ENCODE assay signal across 23 cellular contexts in the genomic region with DNA sequence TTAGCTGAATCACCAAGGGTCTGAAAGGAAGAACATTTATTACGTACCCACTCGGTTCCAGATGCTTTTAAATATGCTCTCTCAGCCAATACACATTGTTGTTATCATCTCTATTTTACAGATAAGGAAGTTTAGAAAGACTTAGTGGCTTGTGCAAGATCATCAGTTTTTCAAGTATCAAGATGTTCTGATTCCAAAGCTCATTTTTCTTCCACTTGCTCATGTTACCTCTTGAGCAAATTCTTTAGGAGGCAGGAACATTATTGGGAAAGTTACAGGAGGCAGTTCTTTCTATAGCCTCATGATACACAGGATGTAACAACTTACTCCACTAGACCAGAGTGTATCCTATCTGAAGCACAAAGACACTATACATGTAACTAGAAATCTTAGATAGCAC.
A peak's percentile ranks its signal among the peaks of the same experiment; 100 is the strongest.
DNase-seq lines count a peak whose midpoint lies in the region; ATAC-seq and TF ChIP-seq lines count a peak whose summit lies in the region.
"Had no signal": no experiment of that assay in that cellular context is flagged by ENCODE, and none has a peak within 500 bp of the region (broad histone marks: within the 10 kb centered on the region; RNA-seq: fewer than 3 reads in every experiment).

No MANE protein-coding gene starts in this region.

- no peaks in the 10 kb centered on the region for H3K79me2 ChIP-seq in hepatocyte

- no peaks in the 10 kb centered on the region for H3K4me1 ChIP-seq in right atrium auricular region
- H3K4me1 ChIP-seq in hepatocyte (ENCODE audit: insufficient read depth), result peaks cover 4% of the 10 kb centered on the region
- H3K4me1 ChIP-seq in upper lobe of right lung, result no peaks in the 10 kb centered on the region
- H3K4me1 ChIP-seq: BE2C had no signal

- WGBS in hepatocyte (ENCODE audit: low lambda C conversion rate, missing lambda C conversion rate), result 21% methylated on average over 2 of the region's 2 CpGs

- H3K27ac ChIP-seq in right atrium auricular region, result no peak overlapping the region
- H3K27ac ChIP-seq in hepatocyte, result peak overlapping the region; percentile 69
- H3K27ac ChIP-seq in upper lobe of right lung, result peak overlapping the region; percentile 61
- H3K27ac ChIP-seq: GM23248, RWPE1, SJCRH30 had no signal

- H3K27me3 ChIP-seq in right atrium auricular region, result no peaks in the 10 kb centered on the region
- no peaks in the 10 kb centered on the region for H3K27me3 ChIP-seq in hepatocyte
- H3K27me3 ChIP-seq in upper lobe of right lung, result no peaks in the 10 kb centered on the region
- H3K27me3 ChIP-seq: BE2C, SJCRH30 had no signal

- DNase-seq in left ventricle myocardium superior (no peak), right atrium auricular region (ENCODE audit: low spot score) (no peak), choroid plexus epithelial cell (ENCODE audit: low read depth) (peak; percentile 41), hepatocyte (ENCODE audit: low spot score) (peak; percentile 7), upper lobe of right lung (no peak), NCI-H187 treated with DMSO at 0.1 percent for 48 hours (lab: John Stamatoyannopoulos, UW) (no peak), HT-29 (ENCODE audit: low spot score) (no peak)
- DNase-seq: BE2C; CD4-positive, CD25-positive, alpha-beta regulatory T cell; COR-L47; DMS 273 treated with DMSO at 0.1 percent for 48 hours; DND-41; KG1; NCI-H1417 treated with DMSO at 0.1 percent for 48 hours; NCI-H1930; NCI-H345; NCI-H526; PC-3; SJCRH30 had no signal

- intact Hi-C loops in left ventricle myocardium superior (cut with micrococcal nuclease) (no loop called here), upper lobe of right lung (cut with DNase I) (no loop called here)

- H3K36me3 ChIP-seq in right atrium auricular region, result no peaks in the 10 kb centered on the region
- H3K36me3 ChIP-seq in hepatocyte (replicated peaks; ENCODE audit: insufficient read depth, low read depth), result no peaks in the 10 kb centered on the region
- H3K36me3 ChIP-seq in upper lobe of right lung, result no peaks in the 10 kb centered on the region
- H3K36me3 ChIP-seq: BE2C, SJCRH30 had no signal

- ATAC-seq in left ventricle myocardium superior (peak; percentile 35), upper lobe of right lung (no peak), HG02840 (IDR thresholded peaks at IDR 0.05; ENCODE audit: low FRiP score, unreplicated experiment) (no peak)
- ATAC-seq: HCT116, PC-3 had no signal

- H4K20me1 ChIP-seq in hepatocyte (ENCODE audit: insufficient read depth, poor library complexity, severe bottlenecking), result no peaks in the 10 kb centered on the region

- H3K9me3 ChIP-seq in right atrium auricular region (peaks cover 0 to 5% of the 10 kb centered on the region in 2 donors), hepatocyte (ENCODE audit: low read depth) (no peaks in the 10 kb centered on the region), upper lobe of right lung (no peaks in the 10 kb centered on the region)
- H3K9me3 ChIP-seq: BE2C had no signal

- TF ChIP-seq CTCF in right atrium auricular region (IDR thresholded peaks at IDR 0.05), result no peak
- no peak for TF ChIP-seq CTCF in choroid plexus epithelial cell (conservative IDR thresholded peaks at IDR 0.05; ENCODE audit: low read depth, low read length)
- TF ChIP-seq CTCF in hepatocyte (IDR thresholded peaks at IDR 0.05; ENCODE audit: poor library complexity), result no peak
- TF ChIP-seq CTCF in upper lobe of right lung (IDR thresholded peaks at IDR 0.05), result no peak

- H2AFZ ChIP-seq in hepatocyte, result no peak overlapping the region
- H2AFZ ChIP-seq: GM23248 had no signal

- no peaks in the 10 kb centered on the region for H3K9me2 ChIP-seq in hepatocyte (replicated peaks; ENCODE audit: insufficient read depth)

- H3K4me3 ChIP-seq in right atrium auricular region (no peak overlapping the region), choroid plexus epithelial cell (ENCODE audit: low read depth, low read length) (no peak overlapping the region), hepatocyte (no peak overlapping the region), upper lobe of right lung (no peak overlapping the region)
- H3K4me3 ChIP-seq: GM23248, SJCRH30 had no signal

- H3K4me2 ChIP-seq in hepatocyte, result peak overlapping the region; percentile 26

Comparison
In these comparisons a context has a peak if more than half of its experiments do, and no peak if none do; other contexts are left out.
1. DNase-seq: peak in choroid plexus epithelial cell (single experiment) and hepatocyte (single experiment); none in left ventricle myocardium superior (single experiment), right atrium auricular region (single experiment), upper lobe of right lung (single experiment), NCI-H187 treated with DMSO at 0.1 percent for 48 hours (single experiment) and HT-29 (single experiment).
2. H3K27ac ChIP-seq: peak in hepatocyte (single experiment) and upper lobe of right lung (single experiment); none in right atrium auricular region (0 of 2).